Comparison of ENCODE assay signal across 18 cellular contexts in genomic region chr1:241557551-241558193, GRCh38. TPM values are rescaled to one million over a fixed set of nuclear protein-coding genes. Genes with fewer than 3 reads are reported as not detected.
"Had no signal": no experiment of that assay in that cellular context is flagged by ENCODE, and none has a peak within 500 bp of the region (broad histone marks: within the 10 kb centered on the region; RNA-seq: fewer than 3 reads in every experiment).

No MANE protein-coding gene starts in this region.

- H3K4me1 ChIP-seq: gastroesophageal sphincter, neural progenitor cell, psoas muscle, thyroid gland had no signal

- H3K27me3 ChIP-seq: brain microvascular endothelial cell, gastroesophageal sphincter, neural progenitor cell, thyroid gland had no signal

- H3K4me3 ChIP-seq: gastroesophageal sphincter, neural progenitor cell, psoas muscle, thyroid gland had no signal

- H3K9me3 ChIP-seq: gastroesophageal sphincter, psoas muscle, thyroid gland had no signal

- H3K27ac Mint-ChIP-seq: activated CD4-positive, alpha-beta memory T cell treated with anti-CD3 and anti-CD28 coated beads, Interleukin-2, amount 10 ng/mL, durations not matched to agents 7 days and 5 days; activated CD8-positive, alpha-beta memory T cell treated with anti-CD3 and anti-CD28 coated beads, Interleukin-2, amount 10 ng/mL, durations not matched to agents 7 days and 5 days; activated naive CD8-positive, alpha-beta T cell; immature natural killer cell; neural progenitor cell; stimulated activated naive B cell treated with anti-CD40 and anti-IgM and Interleukin-4, amounts not matched to agents 10 μg/mL and 1 μg/mL and 100 μg/mL, for 72 hours; T-helper 2 cell treated with Interferon-gamma antibody and Interleukin-4, amounts not matched to agents 5 μg/mL and 100 μg/mL, for 36 hours; WTC11 had no signal

- H3K9ac ChIP-seq: neural progenitor cell had no signal

- H3K36me3 Mint-ChIP-seq: activated naive CD8-positive, alpha-beta T cell; immature natural killer cell; neural progenitor cell; WTC11 had no signal

- H3K4me2 ChIP-seq: neural progenitor cell had no signal

- H3K36me3 ChIP-seq: brain microvascular endothelial cell, gastroesophageal sphincter, neural progenitor cell, thyroid gland had no signal

- H3K27ac ChIP-seq: brain microvascular endothelial cell, gastroesophageal sphincter, neural progenitor cell, psoas muscle, thyroid gland had no signal

- H3K9me3 Mint-ChIP-seq: activated CD4-positive, alpha-beta memory T cell treated with anti-CD3 and anti-CD28 coated beads, Interleukin-2, amount 10 ng/mL, durations not matched to agents 7 days and 5 days; neural progenitor cell; WTC11 had no signal

- DNase-seq: activated CD4-positive, alpha-beta memory T cell treated with anti-CD3 and anti-CD28 coated beads, Interleukin-2, amount 10 ng/mL, durations not matched to agents 7 days and 5 days; activated CD4-positive, alpha-beta T cell treated with anti-CD3 and anti-CD28 coated beads for 4 hours; activated CD8-positive, alpha-beta memory T cell treated with anti-CD3 and anti-CD28 coated beads, Interleukin-2, amount 10 ng/mL, durations not matched to agents 7 days and 5 days; brain microvascular endothelial cell; central memory CD4-positive, alpha-beta T cell; immature natural killer cell; left colon; psoas muscle; stimulated activated CD4-positive, alpha-beta T cell treated with anti-CD3 and anti-CD28 coated beads, Interleukin-4, amount 100 ng/mL, for 24 hours; stimulated activated naive B cell treated with anti-CD40 and anti-IgM and Interleukin-4, amounts not matched to agents 10 μg/mL and 1 μg/mL and 100 μg/mL, for 72 hours; thyroid gland had no signal

- H3K4me1 Mint-ChIP-seq: WTC11 had no signal

- H3K27me3 Mint-ChIP-seq: activated naive CD8-positive, alpha-beta T cell; stimulated activated naive B cell treated with anti-CD40 and anti-IgM and Interleukin-4, amounts not matched to agents 10 μg/mL and 1 μg/mL and 100 μg/mL, for 72 hours had no signal

- H2AFZ ChIP-seq: neural progenitor cell had no signal

- ATAC-seq: activated CD8-positive, alpha-beta memory T cell treated with anti-CD3 and anti-CD28 coated beads, Interleukin-2, amount 10 ng/mL, durations not matched to agents 7 days and 5 days; gastroesophageal sphincter; left colon; psoas muscle; sciatic nerve; stimulated activated naive B cell treated with anti-CD40 and anti-IgM and Interleukin-4, amounts not matched to agents 10 μg/mL and 1 μg/mL and 100 μg/mL, for 72 hours; WTC11 had no signal

- H3K4me3 Mint-ChIP-seq: activated CD4-positive, alpha-beta memory T cell treated with anti-CD3 and anti-CD28 coated beads, Interleukin-2, amount 10 ng/mL, durations not matched to agents 7 days and 5 days; activated CD8-positive, alpha-beta memory T cell treated with anti-CD3 and anti-CD28 coated beads, Interleukin-2, amount 10 ng/mL, durations not matched to agents 7 days and 5 days; activated naive CD8-positive, alpha-beta T cell; immature natural killer cell; neural progenitor cell; stimulated activated naive B cell treated with anti-CD40 and anti-IgM and Interleukin-4, amounts not matched to agents 10 μg/mL and 1 μg/mL and 100 μg/mL, for 72 hours; T-helper 2 cell treated with Interferon-gamma antibody and Interleukin-4, amounts not matched to agents 5 μg/mL and 100 μg/mL, for 36 hours; WTC11 had no signal

RNA-seq across cellular contexts. Expression of gene KMO, which starts 25.5 kb away (rescaled TPM):
- total RNA-seq: activated CD4-positive, alpha-beta memory T cell treated with anti-CD3 and anti-CD28 coated beads, Interleukin-2, amount 10 ng/mL, durations not matched to agents 7 days and 5 days; activated CD8-positive, alpha-beta memory T cell treated with anti-CD3 and anti-CD28 coated beads, Interleukin-2, amount 10 ng/mL, durations not matched to agents 7 days and 5 days; lung microvascular endothelial cell; WTC11 had no signal
- polyA plus RNA-seq: immature natural killer cell had no signal
